ENCODE assay signal across 16 cellular contexts in the genomic region with DNA sequence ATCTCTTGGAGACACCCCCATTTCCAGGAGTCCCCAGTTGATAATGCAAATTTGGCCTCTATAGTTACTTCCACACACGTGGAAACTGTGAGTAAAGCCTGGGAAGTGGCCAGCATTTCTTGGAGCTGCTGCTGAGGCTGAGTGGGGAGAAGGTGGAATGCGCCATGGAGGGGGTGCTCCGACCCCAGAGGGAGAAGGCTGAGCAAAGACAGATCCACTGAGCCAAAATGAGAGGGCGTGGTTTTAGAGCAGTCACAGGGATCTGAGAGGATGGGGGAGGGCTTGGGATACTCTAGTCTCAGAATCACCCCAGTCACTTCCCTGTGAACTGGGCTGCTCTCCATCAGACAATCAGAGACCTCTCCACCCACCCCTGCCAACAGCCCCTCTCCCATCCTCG. TPM values are rescaled to one million over a fixed set of nuclear protein-coding genes. Genes with fewer than 3 reads are reported as not detected.
DNase-seq lines count a peak whose midpoint lies in the region; ATAC-seq and TF ChIP-seq lines count a peak whose summit lies in the region.
"Had no signal": no experiment of that assay in that cellular context is flagged by ENCODE, and none has a peak within 500 bp of the region (broad histone marks: within the 10 kb centered on the region; RNA-seq: fewer than 3 reads in every experiment).

No MANE protein-coding gene starts in this region.

- no peak for ATAC-seq in CD4-positive, alpha-beta T cell (ENCODE audit: poor library complexity)
- ATAC-seq in GM18873 (IDR thresholded peaks at IDR 0.05; ENCODE audit: low FRiP score, unreplicated experiment) (no peak), HG02870 (IDR thresholded peaks at IDR 0.05; ENCODE audit: unreplicated experiment) (no peak), HG02798 (IDR thresholded peaks at IDR 0.05; ENCODE audit: poor library complexity, unreplicated experiment) (no peak)
- ATAC-seq: activated naive CD4-positive, alpha-beta T cell treated with anti-CD3 and anti-CD28 coated beads, Interleukin-2, amount 50 U/mL, for 72 hours had no signal

- no peaks in the 10 kb centered on the region for H3K27me3 ChIP-seq in CD4-positive, alpha-beta T cell (ENCODE audit: control insufficient read depth, insufficient read depth, low read length)

- no peaks in the 10 kb centered on the region for H3K9me3 Mint-ChIP-seq in CD4-positive, alpha-beta T cell
- no peaks in the 10 kb centered on the region for H3K9me3 Mint-ChIP-seq in neural crest cell
- H3K9me3 Mint-ChIP-seq: activated CD4-positive, alpha-beta T cell treated with anti-CD3 and anti-CD28 coated beads, Interleukin-2, amount 10 ng/mL, durations not matched to agents 24 days and 14 days; activated naive CD4-positive, alpha-beta T cell treated with anti-CD3 and anti-CD28 coated beads, Interleukin-2, amount 50 U/mL, for 72 hours; memory B cell had no signal

- no peaks in the 10 kb centered on the region for H3K27me3 Mint-ChIP-seq in CD4-positive, alpha-beta T cell
- no peaks in the 10 kb centered on the region for H3K27me3 Mint-ChIP-seq in neural crest cell (ENCODE audit: low read depth)
- H3K27me3 Mint-ChIP-seq: activated CD4-positive, alpha-beta T cell treated with anti-CD3 and anti-CD28 coated beads, Interleukin-2, amount 10 ng/mL, durations not matched to agents 24 days and 14 days; memory B cell had no signal

- CTCF ChIA-PET in CD4-positive, alpha-beta T cell (lab: Charles Lee) = interaction anchor here (2.3 kb wide), 1 partner anchor 16 kb away, joined by 7 read pairs; no protein-coding TSS in a partner anchor

- no peak overlapping the region for H3K4me3 ChIP-seq in fibroblast of pulmonary artery (replicated peaks; ENCODE audit: low read depth, low read length)

- DNase-seq in CD4-positive, alpha-beta T cell = no peak
- DNase-seq in OCI-M1 (lab: John Stamatoyannopoulos, UW) = peak; percentile 42
- DNase-seq in fibroblast of pulmonary artery (ENCODE audit: low read depth) = peak; percentile 25
- no peak for DNase-seq in neural crest cell (ENCODE audit: low read depth, low spot score)
- no peak for DNase-seq in NCI-H524 (lab: John Stamatoyannopoulos, UW)
- DNase-seq: activated CD4-positive, alpha-beta T cell treated with anti-CD3 and anti-CD28 coated beads, Interleukin-2, amount 10 ng/mL, durations not matched to agents 24 days and 14 days; Calu3; H7; NCI-H1930; NCI-H510A treated with DMSO at 0.1 percent for 48 hours; stimulated activated CD4-positive, alpha-beta T cell treated with anti-CD3 and anti-CD28 coated beads, Interleukin-4, amount 100 ng/mL, for 1 hour had no signal

- H3K4me3 Mint-ChIP-seq in CD4-positive, alpha-beta T cell = no peak overlapping the region
- no peak overlapping the region for H3K4me3 Mint-ChIP-seq in neural crest cell
- H3K4me3 Mint-ChIP-seq: activated CD4-positive, alpha-beta T cell treated with anti-CD3 and anti-CD28 coated beads, Interleukin-2, amount 10 ng/mL, durations not matched to agents 24 days and 14 days; memory B cell had no signal

- peak overlapping the region; percentile 8 for H3K27ac ChIP-seq in CD4-positive, alpha-beta T cell (ENCODE audit: low read depth, low read length)

- peaks cover 32% of the 10 kb centered on the region for H3K36me3 Mint-ChIP-seq in CD4-positive, alpha-beta T cell (ENCODE audit: low read depth)
- no peaks in the 10 kb centered on the region for H3K36me3 Mint-ChIP-seq in neural crest cell (ENCODE audit: low read depth)
- H3K36me3 Mint-ChIP-seq: activated naive CD4-positive, alpha-beta T cell treated with anti-CD3 and anti-CD28 coated beads, Interleukin-2, amount 50 U/mL, for 72 hours had no signal

- intact Hi-C loops in CD4-positive, alpha-beta T cell (cut with DNase I, micrococcal nuclease) = no loop called here

- H3K9me3 ChIP-seq in CD4-positive, alpha-beta T cell (ENCODE audit: control insufficient read depth, low read length) = no peaks in the 10 kb centered on the region

- POLR2A ChIA-PET in CD4-positive, alpha-beta T cell (lab: Charles Lee) = no interaction called here

- H3K4me1 Mint-ChIP-seq in CD4-positive, alpha-beta T cell (ENCODE audit: low read depth) = peaks cover 14% of the 10 kb centered on the region
- H3K4me1 Mint-ChIP-seq in neural crest cell = peaks cover 19% of the 10 kb centered on the region
- H3K4me1 Mint-ChIP-seq: memory B cell had no signal

- peak overlapping the region; percentile 30 for H3K27ac Mint-ChIP-seq in CD4-positive, alpha-beta T cell
- H3K27ac Mint-ChIP-seq in neural crest cell (ENCODE audit: unreplicated experiment) = peak overlapping the region; percentile 62
- H3K27ac Mint-ChIP-seq: activated CD4-positive, alpha-beta T cell treated with anti-CD3 and anti-CD28 coated beads, Interleukin-2, amount 10 ng/mL, durations not matched to agents 24 days and 14 days; memory B cell had no signal

- no peak for TF ChIP-seq CTCF in CD4-positive, alpha-beta T cell (IDR thresholded peaks at IDR 0.05)
- TF ChIP-seq CTCF in fibroblast of pulmonary artery (IDR thresholded peaks at IDR 0.05; ENCODE audit: low read length, missing control alignments) (no peak), neural crest cell (conservative IDR thresholded peaks at IDR 0.05) (no peak)

RNA-seq across cellular contexts. Expression of gene TRIM62, which starts 38.7 kb away (rescaled TPM):
- total RNA-seq in CD4-positive, alpha-beta T cell = 10 to 100 TPM; 18.9 to 23.0 TPM
- total RNA-seq in neural crest cell = 8.6 and 8.8 TPM in 2 replicates

Comparison
In these comparisons a context has a peak if more than half of its experiments do, and no peak if none do; other contexts are left out.
1. DNase-seq: peak in OCI-M1 (single experiment) and fibroblast of pulmonary artery (single experiment); none in CD4-positive, alpha-beta T cell (0 of 10), neural crest cell (single experiment) and NCI-H524 (0 of 2).